8 cellular contexts compared by ENCODE assay signal in the genomic region with DNA sequence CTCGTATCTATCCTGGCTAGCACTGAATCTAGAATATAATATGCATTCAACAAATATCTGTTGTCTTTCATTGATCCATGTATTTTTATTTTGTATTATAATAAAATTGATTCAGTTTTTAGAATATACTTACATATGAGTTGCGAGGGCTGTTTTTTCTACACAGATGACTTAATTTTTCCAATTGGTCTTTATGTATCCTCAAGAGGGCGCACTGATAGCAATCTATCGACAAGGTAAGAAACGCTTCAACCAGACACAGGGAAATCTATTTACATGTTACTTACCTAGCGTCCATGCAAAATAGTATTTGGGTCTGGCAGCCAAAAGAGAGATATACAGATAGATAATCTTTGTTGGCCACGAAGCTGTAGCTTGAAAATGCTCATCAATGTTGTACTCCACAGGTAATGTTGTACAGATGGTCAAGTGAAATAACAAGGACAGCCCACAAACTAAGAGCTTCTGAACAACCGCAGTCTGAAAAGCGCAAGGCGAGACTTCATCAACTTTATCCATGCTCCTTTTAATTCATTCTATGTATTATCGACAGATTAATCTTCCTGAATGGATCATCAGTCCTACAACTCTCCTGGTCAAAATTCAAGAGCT. TPM values are rescaled to one million over a fixed set of nuclear protein-coding genes. Genes with fewer than 3 reads are reported as not detected.
DNase-seq lines count a peak whose midpoint lies in the region; ATAC-seq, FAIRE-seq and TF ChIP-seq lines count a peak whose summit lies in the region.

No MANE protein-coding gene starts in this region.

- peak; percentile 40 to 62 (median 50); a peak in 5 of 6 replicates for TF ChIP-seq CTCF in K562 (IDR thresholded peaks at IDR 0.05 in 2 of 3, conservative IDR thresholded peaks at IDR 0.05 in 1 of 3; ENCODE audit: insufficient read depth in 2 of 3, low read depth in 1 of 3, low read length in 3 of 3)
- TF ChIP-seq CTCF in HepG2 (CRISPR knock-in tag; IDR thresholded peaks at IDR 0.05): peak; percentile 69

- peak; percentile 50 for ATAC-seq in GM19395 (IDR thresholded peaks at IDR 0.05; ENCODE audit: unreplicated experiment)
- peak; percentile 67 for ATAC-seq in K562
- peak; percentile 56 for ATAC-seq in HepG2
- ATAC-seq in HG03039 (IDR thresholded peaks at IDR 0.05; ENCODE audit: unreplicated experiment): no peak

- intact Hi-C loops in K562 (cut with micrococcal nuclease) (loop anchor here (2.0 to 5.0 kb wide), 3 partner anchors 114 to 268 kb away; no protein-coding TSS in a partner anchor), HepG2 (cut with micrococcal nuclease; ENCODE audit: unreplicated experiment) (loop anchor here (1.0 kb wide), 3 partner anchors 31 to 266 kb away; no protein-coding TSS in a partner anchor)

- 53% methylated on average over 11 of the region's 11 CpGs for WGBS in K562 (ENCODE audit: insufficient coverage, low coverage, missing lambda C conversion rate)
- 28% methylated on average over 11 of the region's 11 CpGs for WGBS in HepG2 (ENCODE audit: low lambda C conversion rate)

- TF ChIP-seq RAD21 in K562 (CRISPR knock-in tag; conservative IDR thresholded peaks at IDR 0.05 in 1 of 2, IDR thresholded peaks at IDR 0.05 in 1 of 2) (peak; percentile 69 to 75), HepG2 (CRISPR knock-in tag; IDR thresholded peaks at IDR 0.05) (no peak)

- TF ChIP-seq EP300 in K562 (IDR thresholded peaks at IDR 0.05; ENCODE audit: low read length) (no peak), HepG2 (IDR thresholded peaks at IDR 0.05; ENCODE audit: low read depth in 2 of 2, low read length in 2 of 2) (no peak), HepG2 (CRISPR knock-in tag; IDR thresholded peaks at IDR 0.05; ENCODE audit: borderline replicate concordance) (no peak)

- H2AFZ ChIP-seq in K562 (ENCODE audit: low read depth, low read length) (no peak overlapping the region), HepG2 (ENCODE audit: low read length) (no peak overlapping the region)

- H3K4me2 ChIP-seq in K562 (ENCODE audit: insufficient read depth, low read length) (no peak overlapping the region), HepG2 (ENCODE audit: low read depth, low read length) (no peak overlapping the region)

- BruUV-seq in K562 (replicated peaks; lab: Mats Ljungman, UMichigan) (no TSS peak), HepG2 (replicated peaks; lab: Mats Ljungman, UMichigan) (no TSS peak)

- DNase-seq in Ammon's horn (ENCODE audit: low spot score) (peak; percentile 81), NCI-H2171 treated with DMSO at 0.1 percent for 48 hours (lab: John Stamatoyannopoulos, UW) (peak; percentile 72), K562 (ENCODE audit: extremely low read depth in 1 of 4, low spot score in 3 of 4) (peak; percentile 29 to 59 (median 34)), HepG2 (ENCODE audit: low spot score) (peak; percentile 61), mesenteric fat pad (ENCODE audit: low spot score) (no peak)
- DNase-seq in activated CD4-positive, CD25-positive, alpha-beta regulatory T cell (lab: John Stamatoyannopoulos, UW): no peak

- H3K4me1 ChIP-seq in K562 (replicated peaks in 1 of 2; ENCODE audit: control insufficient read depth in 2 of 2, insufficient read depth in 2 of 2, low read length in 2 of 2): peaks cover 0 to 2% of the 10 kb centered on the region in 2 experiments; a peak in 1 of 5 replicates
- H3K4me1 ChIP-seq in HepG2 (ENCODE audit: insufficient read depth, low read length): no peaks in the 10 kb centered on the region

- in situ Hi-C loops in K562 (cut with MboI) (no loop called here), HepG2 (cut with HindIII; ENCODE audit: extremely low pct_ligation_motif_present, low pct_unique_long_range_greater_than_20kb) (loop anchor here (10.0 kb wide), 1 partner anchor 112 kb away; no protein-coding TSS in a partner anchor)

- H3K27me3 ChIP-seq in K562 (ENCODE audit: control insufficient read depth in 2 of 2, insufficient read depth in 2 of 2, low read length in 2 of 2) (no peaks in the 10 kb centered on the region), HepG2 (ENCODE audit: control insufficient read depth in 1 of 2, insufficient read depth in 2 of 2, low read length in 2 of 2) (peaks cover 1 to 4% of the 10 kb centered on the region in 2 experiments; a peak in 1 of 5 replicates)

- no peaks in the 10 kb centered on the region for H3K9me3 ChIP-seq in K562 (replicated peaks; ENCODE audit: control insufficient read depth, insufficient read depth, low read depth, low read length)
- no peaks in the 10 kb centered on the region for H3K9me3 ChIP-seq in HepG2 (ENCODE audit: low read length)

- no peaks in the 10 kb centered on the region for H4K20me1 ChIP-seq in K562 (replicated peaks; ENCODE audit: control insufficient read depth, insufficient read depth, low read length)
- no peaks in the 10 kb centered on the region for H4K20me1 ChIP-seq in HepG2 (ENCODE audit: insufficient read depth, low read length)

- H3K79me2 ChIP-seq in K562 (ENCODE audit: control insufficient read depth, insufficient read depth, low read length) (no peaks in the 10 kb centered on the region), HepG2 (ENCODE audit: insufficient read depth, low read length) (no peaks in the 10 kb centered on the region)

- H3K4me3 ChIP-seq in K562 (no peak overlapping the region), HepG2 (replicated peaks in 1 of 3; ENCODE audit: insufficient read depth in 1 of 3, low read depth in 2 of 3, low read length in 3 of 3) (no peak overlapping the region)

- H3K36me3 ChIP-seq in K562 (ENCODE audit: control insufficient read depth, insufficient read depth, low read length) (peaks cover 63% of the 10 kb centered on the region), HepG2 (replicated peaks in 1 of 2; ENCODE audit: control insufficient read depth in 1 of 2, insufficient read depth in 2 of 2, low read length in 2 of 2) (no peaks in the 10 kb centered on the region)

- no peak for FAIRE-seq in K562 (lab: Jason Lieb, UNC)
- peak; percentile 53 for FAIRE-seq in HepG2 (lab: Jason Lieb, UNC)

- CTCF ChIA-PET in K562 (lab: Yijun Ruan, JAX; ENCODE audit: low intra/inter-chr PET ratio): interaction anchor here (1.4 kb wide), 1 partner anchor 266 kb away, joined by 6 read pairs; no protein-coding TSS in a partner anchor
- CTCF ChIA-PET in HepG2 (lab: Yijun Ruan, JAX; ENCODE audit: low intra/inter-chr PET ratio, low total read pairs): interaction anchor here (0.8 to 1.6 kb wide), 3 partner anchors 31 to 266 kb away, joined by 3 to 7 read pairs (median 3); no protein-coding TSS in a partner anchor

- H3K9ac ChIP-seq in K562 (ENCODE audit: insufficient read depth in 1 of 2, low read depth in 2 of 2, low read length in 2 of 2) (no peak overlapping the region), HepG2 (ENCODE audit: insufficient read depth, low read depth, low read length) (no peak overlapping the region)

- POLR2A ChIA-PET in K562 (lab: Yijun Ruan, JAX): no interaction called here
- POLR2A ChIA-PET in HepG2 (lab: Yijun Ruan, JAX): no interaction called here

- H3K27ac ChIP-seq in K562 (ENCODE audit: extremely low read depth, low read depth, low read length) (no peak overlapping the region), HepG2 (ENCODE audit: extremely low read length, insufficient read depth, low read length) (no peak overlapping the region)

- TF ChIP-seq POLR2A in K562 (conservative IDR thresholded peaks at IDR 0.05) (no peak), HepG2 (IDR thresholded peaks at IDR 0.05; ENCODE audit: insufficient read depth in 1 of 2, low read depth in 2 of 2, low read length in 2 of 2) (no peak)

- H3K9me1 ChIP-seq in K562 (ENCODE audit: control insufficient read depth, insufficient read depth, low read length): no peaks in the 10 kb centered on the region

RNA-seq across cellular contexts. Expression of a gene that starts 35.5 kb away (rescaled TPM):
- 91.0 and 238 TPM in 2 replicates for total RNA-seq in K562 (2011; cell fraction: chromatin; rRNA removed; ENCODE audit: low replicate concordance)
- 47.0 and 55.5 TPM in 2 replicates for total RNA-seq in K562 (2011; cell fraction: nucleolus; rRNA removed)
- 117 and 146 TPM in 2 replicates for total RNA-seq in K562 (2011; cell fraction: nucleoplasm; rRNA removed)
- total RNA-seq in K562 (2014; rRNA removed) (34.5 and 35.6 TPM in 2 replicates), K562 (2014; rRNA removed; fragmentation: Illumina TruSeq; extraction: Trizol) (41.5 and 45.6 TPM in 2 replicates), K562 (2015; rRNA removed; fragmentation: Illumina TruSeq; extraction: Trizol) (44.0 and 46.1 TPM in 2 replicates), K562 (2021) (33.8 and 34.4 TPM in 2 replicates), HepG2 (2016; rRNA removed; fragmentation: Illumina TruSeq; extraction: Trizol) (22.4 and 32.3 TPM in 2 replicates), mesenteric fat pad (47.7 TPM)
- polyA plus RNA-seq in K562 (2011; rRNA removed) (34.0 and 48.0 TPM in 2 replicates), K562 (2014; fragmentation: Illumina TruSeq; extraction: Trizol) (31.0 and 34.1 TPM in 2 replicates), K562 (2014; fragmentation: Nextera tagmentation; extraction: Ambion mirVana) (10 to 100 TPM; 15.2 to 18.2 TPM), K562 (2014; rRNA removed) (25.5 and 28.3 TPM in 2 replicates), HepG2 (2011; rRNA removed) (24.3 and 25.2 TPM in 2 replicates)
- 43.3 and 78.7 TPM in 2 replicates for polyA plus RNA-seq in K562 (2011; cell fraction: cytosol; rRNA removed)
- polyA plus RNA-seq in K562 (2011; cell fraction: nucleus; rRNA removed): 50.1 and 51.6 TPM in 2 replicates
- 19.8 and 24.3 TPM in 2 replicates for polyA plus RNA-seq in K562 (2012)
- polyA minus RNA-seq in K562 (2011; rRNA and poly(A)+ RNA removed): 120 and 125 TPM in 2 replicates
- 32.9 and 46.0 TPM in 2 replicates for polyA minus RNA-seq in K562 (2011; cell fraction: cytosol; rRNA and poly(A)+ RNA removed)
- 80.1 and 122 TPM in 2 replicates for polyA minus RNA-seq in K562 (2011; cell fraction: nucleus; rRNA and poly(A)+ RNA removed)
- 3.3 and 4.9 TPM in 2 replicates for total RNA-seq in HepG2 (2016; cell fraction: cytosol; rRNA removed; fragmentation: Illumina TruSeq; extraction: Trizol; ENCODE audit: low read depth)
- total RNA-seq in HepG2 (2016; cell fraction: insoluble cytoplasmic fraction; rRNA removed; fragmentation: Illumina TruSeq; extraction: Trizol): 22.9 and 30.7 TPM in 2 replicates
- total RNA-seq in HepG2 (2016; cell fraction: membrane; rRNA removed; fragmentation: Illumina TruSeq; extraction: Trizol): 5.4 and 7.1 TPM in 2 replicates
- total RNA-seq in HepG2 (2016; cell fraction: nucleus; rRNA removed; fragmentation: Illumina TruSeq; extraction: Trizol): 67.0 and 70.2 TPM in 2 replicates
- polyA plus RNA-seq in HepG2 (2011; cell fraction: cytosol; rRNA removed): 17.3 and 21.0 TPM in 2 replicates
- 39.1 and 40.8 TPM in 2 replicates for polyA plus RNA-seq in HepG2 (2011; cell fraction: nucleus; rRNA removed)
- 18.0 and 22.9 TPM in 2 replicates for polyA plus RNA-seq in HepG2 (2012)
- 0.63 and 0.76 TPM in 2 replicates for polyA plus RNA-seq in HepG2 (2016; cell fraction: cytosol; fragmentation: Illumina TruSeq; extraction: Trizol; ENCODE audit: low read depth)
- polyA plus RNA-seq in HepG2 (2016; cell fraction: insoluble cytoplasmic fraction; fragmentation: Illumina TruSeq; extraction: Trizol; ENCODE audit: low read depth): 10.6 and 10.9 TPM in 2 replicates
- polyA plus RNA-seq in HepG2 (2016; cell fraction: membrane; fragmentation: Illumina TruSeq; extraction: Trizol; ENCODE audit: low read depth): 1.1 and 1.4 TPM in 2 replicates
- polyA plus RNA-seq in HepG2 (2016; cell fraction: nucleus; fragmentation: Illumina TruSeq; extraction: Trizol; ENCODE audit: insufficient read depth, low read depth): 40.0 and 48.7 TPM in 2 replicates
- polyA minus RNA-seq in HepG2 (2011; rRNA and poly(A)+ RNA removed; ENCODE audit: low replicate concordance): 69.7 and 110 TPM in 2 replicates
- polyA minus RNA-seq in HepG2 (2011; cell fraction: cytosol; rRNA and poly(A)+ RNA removed): 23.3 and 31.7 TPM in 2 replicates
- polyA minus RNA-seq in HepG2 (2011; cell fraction: nucleus; rRNA and poly(A)+ RNA removed): 194 and 209 TPM in 2 replicates

Comparison
In these comparisons a context has a peak if more than half of its experiments do, and no peak if none do; other contexts are left out.
1. DNase-seq: peak in Ammon's horn (single experiment), NCI-H2171 treated with DMSO at 0.1 percent for 48 hours (single experiment), K562 (4 of 4) and HepG2 (single experiment); none in activated CD4-positive, CD25-positive, alpha-beta regulatory T cell (0 of 4) and mesenteric fat pad (single experiment).